ENCODE assay signal across 17 cellular contexts in genomic region chr16:4094138-4094773, GRCh38. TPM values are rescaled to one million over a fixed set of nuclear protein-coding genes. Genes with fewer than 3 reads are reported as not detected.
DNase-seq lines count a peak whose midpoint lies in the region; ATAC-seq, FAIRE-seq and TF ChIP-seq lines count a peak whose summit lies in the region.
"Had no signal": no experiment of that assay in that cellular context is flagged by ENCODE, and none has a peak within 500 bp of the region (broad histone marks: within the 10 kb centered on the region; RNA-seq: fewer than 3 reads in every experiment).

No MANE protein-coding gene starts in this region.

- TF ChIP-seq POLR2A in HepG2 (IDR thresholded peaks at IDR 0.05; ENCODE audit: insufficient read depth in 1 of 2, low read depth in 2 of 2, low read length in 2 of 2): no peak

- CTCF ChIA-PET in HepG2 (lab: Yijun Ruan, JAX; ENCODE audit: low intra/inter-chr PET ratio, low total read pairs): no interaction called here
- CTCF ChIA-PET in activated naive CD4-positive, alpha-beta T cell treated with anti-CD3 and anti-CD28 coated beads for 36 hours (lab: Charles Lee): no interaction called here

- TF ChIP-seq RAD21 in HepG2 (CRISPR knock-in tag; IDR thresholded peaks at IDR 0.05): peak; percentile 13; the same call in 1 of the 2 replicates

- peak in 1 of 2 experiments; percentile 43; a peak in 1 of 4 replicates for TF ChIP-seq EP300 in HepG2 (IDR thresholded peaks at IDR 0.05; ENCODE audit: low read depth in 2 of 2, low read length in 2 of 2)
- TF ChIP-seq EP300 in HepG2 (CRISPR knock-in tag; IDR thresholded peaks at IDR 0.05; ENCODE audit: borderline replicate concordance): no peak

- DNase-seq in GM23338 (ENCODE audit: low spot score): no peak
- peak; percentile 84 for DNase-seq in HepG2 (ENCODE audit: low spot score)
- no peak for DNase-seq in NCI-H1417 treated with DMSO at 0.1 percent for 48 hours (lab: John Stamatoyannopoulos, UW)
- DNase-seq in retina: no peak
- no peak for DNase-seq in activated naive CD4-positive, alpha-beta T cell treated with anti-CD3 and anti-CD28 coated beads for 36 hours
- DNase-seq: activated CD8-positive, alpha-beta memory T cell treated with anti-CD3 and anti-CD28 coated beads for 24 hours; activated gamma-delta T cell; Calu3; immature natural killer cell; naive B cell; NCI-H446 treated with DMSO at 0.1 percent for 48 hours; OCI-M1 had no signal

- peak; percentile 100 for FAIRE-seq in HepG2 (lab: Jason Lieb, UNC)
- FAIRE-seq: GM19239 had no signal

- H3F3A ChIP-seq in GM23338 (replicated peaks; ENCODE audit: low read depth): no peaks in the 10 kb centered on the region

- no peak overlapping the region for H3K4me2 ChIP-seq in GM23338
- H3K4me2 ChIP-seq in HepG2 (ENCODE audit: low read depth, low read length): peak overlapping the region; percentile 53
- peak overlapping the region; percentile 28 for H3K4me2 ChIP-seq in skeletal muscle satellite cell (ENCODE audit: low read length)

- H3K4me1 Mint-ChIP-seq in GM23338 (peaks cover 10% of the 10 kb centered on the region), brain (peaks cover 91% of the 10 kb centered on the region)
- H3K4me1 Mint-ChIP-seq in activated naive CD4-positive, alpha-beta T cell treated with anti-CD3 and anti-CD28 coated beads for 36 hours (ENCODE audit: low read depth): peaks cover 2% of the 10 kb centered on the region

- TF ChIP-seq CTCF in GM23338 (conservative IDR thresholded peaks at IDR 0.05; ENCODE audit: low read depth in 2 of 2) (peak in 1 of 2 experiments; percentile 1; a peak in 1 of 4 replicates), brain (conservative IDR thresholded peaks at IDR 0.05) (no peak), HepG2 (CRISPR knock-in tag; IDR thresholded peaks at IDR 0.05) (no peak)

- H3K9me3 ChIP-seq in HepG2 (ENCODE audit: low read length): no peaks in the 10 kb centered on the region
- no peaks in the 10 kb centered on the region for H3K9me3 ChIP-seq in skeletal muscle satellite cell (replicated peaks; ENCODE audit: low read length)

- H3K4me1 ChIP-seq in GM23338 (ENCODE audit: insufficient read depth): no peaks in the 10 kb centered on the region
- H3K4me1 ChIP-seq in HepG2 (ENCODE audit: insufficient read depth, low read length): peaks cover 42% of the 10 kb centered on the region
- H3K4me1 ChIP-seq in skeletal muscle satellite cell (ENCODE audit: control insufficient read depth, insufficient read depth, low read length): peaks cover 26% of the 10 kb centered on the region

- H3K9ac ChIP-seq in HepG2 (ENCODE audit: insufficient read depth, low read depth, low read length): peak overlapping the region; percentile 22; the same call in 1 of the 2 replicates
- H3K9ac ChIP-seq in skeletal muscle satellite cell (ENCODE audit: low read depth, low read length): no peak overlapping the region

- H3K27ac ChIP-seq in GM23338 (ENCODE audit: low read depth) (0 out of 2 replicates have a peak overlapping the region, but pooled peaks have one; percentile 1), HepG2 (ENCODE audit: extremely low read length, insufficient read depth, low read length) (peak overlapping the region; percentile 52)

- no TSS peak for BruUV-seq in HepG2 (replicated peaks; lab: Mats Ljungman, UMichigan)

- H3K27me3 Mint-ChIP-seq in GM23338 (ENCODE audit: insufficient read depth, low read depth, poor library complexity) (no peaks in the 10 kb centered on the region), brain (no peaks in the 10 kb centered on the region)
- H3K27me3 Mint-ChIP-seq in activated naive CD4-positive, alpha-beta T cell treated with anti-CD3 and anti-CD28 coated beads for 36 hours (ENCODE audit: low read depth): no peaks in the 10 kb centered on the region

- no peaks in the 10 kb centered on the region for H3K9me2 ChIP-seq in GM23338 (ENCODE audit: insufficient read depth)

- H3K4me3 ChIP-seq in GM23338 (no peak overlapping the region), HepG2 (replicated peaks in 1 of 3; ENCODE audit: insufficient read depth in 1 of 3, low read depth in 2 of 3, low read length in 3 of 3) (peak overlapping the region in 2 of 3 experiments; percentile 4 to 6; a peak in 1 of 6 replicates), skeletal muscle satellite cell (ENCODE audit: low read length) (no peak overlapping the region)

- no peaks in the 10 kb centered on the region for H3K36me3 Mint-ChIP-seq in GM23338 (ENCODE audit: low read depth)
- H3K36me3 Mint-ChIP-seq in brain: peaks cover 4% of the 10 kb centered on the region
- H3K36me3 Mint-ChIP-seq in activated naive CD4-positive, alpha-beta T cell treated with anti-CD3 and anti-CD28 coated beads for 36 hours (ENCODE audit: low read depth): no peaks in the 10 kb centered on the region
- H3K36me3 Mint-ChIP-seq: immature natural killer cell; naive B cell; stimulated activated memory B cell treated with anti-CD40 and anti-IgM and Interleukin-4, amounts not matched to agents 10 μg/mL and 1 μg/mL and 100 μg/mL, for 72 hours had no signal

- ATAC-seq in GM23338 (no peak), HepG2 (peak; percentile 86), GM19452 (IDR thresholded peaks at IDR 0.05; ENCODE audit: unreplicated experiment) (no peak)
- ATAC-seq: stimulated activated memory B cell treated with anti-CD40 and anti-IgM and Interleukin-4, amounts not matched to agents 10 μg/mL and 1 μg/mL and 100 μg/mL, for 72 hours had no signal

- H3K9me3 Mint-ChIP-seq in GM23338: no peaks in the 10 kb centered on the region
- H3K9me3 Mint-ChIP-seq in brain: no peaks in the 10 kb centered on the region
- no peaks in the 10 kb centered on the region for H3K9me3 Mint-ChIP-seq in activated naive CD4-positive, alpha-beta T cell treated with anti-CD3 and anti-CD28 coated beads for 36 hours
- H3K9me3 Mint-ChIP-seq: immature natural killer cell; naive B cell; stimulated activated memory B cell treated with anti-CD40 and anti-IgM and Interleukin-4, amounts not matched to agents 10 μg/mL and 1 μg/mL and 100 μg/mL, for 72 hours had no signal

- H3K27ac Mint-ChIP-seq in GM23338 (no peak overlapping the region), brain (peak overlapping the region; percentile 16 to 92 (median 38))
- H3K27ac Mint-ChIP-seq in activated naive CD4-positive, alpha-beta T cell treated with anti-CD3 and anti-CD28 coated beads for 36 hours: no peak overlapping the region
- H3K27ac Mint-ChIP-seq: stimulated activated memory B cell treated with anti-CD40 and anti-IgM and Interleukin-4, amounts not matched to agents 10 μg/mL and 1 μg/mL and 100 μg/mL, for 72 hours had no signal

- no peaks in the 10 kb centered on the region for H4K20me1 ChIP-seq in GM23338 (replicated peaks; ENCODE audit: insufficient read depth)
- no peaks in the 10 kb centered on the region for H4K20me1 ChIP-seq in HepG2 (ENCODE audit: insufficient read depth, low read length)

- POLR2A ChIA-PET in HepG2 (lab: Yijun Ruan, JAX): no interaction called here

- no peak overlapping the region for H3K4me3 Mint-ChIP-seq in GM23338
- peak overlapping the region in 4 of 5 experiments; percentile 15 to 49 (median 17) for H3K4me3 Mint-ChIP-seq in brain
- no peak overlapping the region for H3K4me3 Mint-ChIP-seq in activated naive CD4-positive, alpha-beta T cell treated with anti-CD3 and anti-CD28 coated beads for 36 hours
- H3K4me3 Mint-ChIP-seq: naive B cell; stimulated activated memory B cell treated with anti-CD40 and anti-IgM and Interleukin-4, amounts not matched to agents 10 μg/mL and 1 μg/mL and 100 μg/mL, for 72 hours had no signal

- H2AFZ ChIP-seq in GM23338 (no peak overlapping the region), HepG2 (ENCODE audit: low read length) (no peak overlapping the region)

- WGBS in HepG2 (ENCODE audit: low lambda C conversion rate): 42% methylated on average over 13 of the region's 13 CpGs

- no peaks in the 10 kb centered on the region for H3K36me3 ChIP-seq in GM23338 (ENCODE audit: insufficient read depth)
- H3K36me3 ChIP-seq in HepG2 (replicated peaks in 1 of 2; ENCODE audit: control insufficient read depth in 1 of 2, insufficient read depth in 2 of 2, low read length in 2 of 2): no peaks in the 10 kb centered on the region; a peak in 3 of 5 replicates
- no peaks in the 10 kb centered on the region for H3K36me3 ChIP-seq in skeletal muscle satellite cell (ENCODE audit: insufficient read depth, low read length)

- H3K79me2 ChIP-seq in GM23338 (replicated peaks; ENCODE audit: insufficient read depth) (peaks cover 4% of the 10 kb centered on the region; the same call in 1 of the 2 replicates), HepG2 (ENCODE audit: insufficient read depth, low read length) (peaks cover 63% of the 10 kb centered on the region)

- in situ Hi-C loops in HepG2 (cut with HindIII; ENCODE audit: extremely low pct_ligation_motif_present, low pct_unique_long_range_greater_than_20kb): no loop called here

- no peaks in the 10 kb centered on the region for H3K27me3 ChIP-seq in GM23338 (ENCODE audit: insufficient read depth)
- H3K27me3 ChIP-seq in HepG2 (ENCODE audit: control insufficient read depth in 1 of 2, insufficient read depth in 2 of 2, low read length in 2 of 2): no peaks in the 10 kb centered on the region
- no peaks in the 10 kb centered on the region for H3K27me3 ChIP-seq in skeletal muscle satellite cell (ENCODE audit: control insufficient read depth, insufficient read depth, low read length)

- intact Hi-C loops in HepG2 (cut with micrococcal nuclease; ENCODE audit: unreplicated experiment): no loop called here
- intact Hi-C loops in activated naive CD4-positive, alpha-beta T cell treated with anti-CD3 and anti-CD28 coated beads for 36 hours (cut with micrococcal nuclease): no loop called here

RNA-seq across cellular contexts. Expression of gene ADCY9, which starts 22.0 kb away (rescaled TPM):
- 18.3 and 21.0 TPM in 2 replicates for total RNA-seq in GM23338 (2014; rRNA removed; shearing (Covaris generic))
- 1.8 and 2.2 TPM in 2 replicates for polyA plus RNA-seq in GM23338 (2016; fragmentation: Nextera tagmentation; extraction: Ambion mirVana)
- 11.1 TPM for polyA plus RNA-seq in brain (ENCODE audit: insufficient read depth, low read depth, low replicate concordance)
- total RNA-seq in HepG2 (2016; rRNA removed; fragmentation: Illumina TruSeq; extraction: Trizol): 9.6 and 11.2 TPM in 2 replicates
- 6.9 and 7.1 TPM in 2 replicates for total RNA-seq in HepG2 (2016; cell fraction: cytosol; rRNA removed; fragmentation: Illumina TruSeq; extraction: Trizol; ENCODE audit: low read depth)
- 7.0 and 12.1 TPM in 2 replicates for total RNA-seq in HepG2 (2016; cell fraction: insoluble cytoplasmic fraction; rRNA removed; fragmentation: Illumina TruSeq; extraction: Trizol)
- 4.4 and 4.6 TPM in 2 replicates for total RNA-seq in HepG2 (2016; cell fraction: membrane; rRNA removed; fragmentation: Illumina TruSeq; extraction: Trizol)
- total RNA-seq in HepG2 (2016; cell fraction: nucleus; rRNA removed; fragmentation: Illumina TruSeq; extraction: Trizol): 15.9 and 17.5 TPM in 2 replicates
- polyA plus RNA-seq in HepG2 (2011; rRNA removed): 13.6 and 13.9 TPM in 2 replicates
- polyA plus RNA-seq in HepG2 (2011; cell fraction: cytosol; rRNA removed): 15.9 and 17.7 TPM in 2 replicates
- 26.9 and 30.6 TPM in 2 replicates for polyA plus RNA-seq in HepG2 (2011; cell fraction: nucleus; rRNA removed)
- polyA plus RNA-seq in HepG2 (2012): 15.9 and 19.6 TPM in 2 replicates
- 0.63 and 1.1 TPM in 2 replicates for polyA plus RNA-seq in HepG2 (2016; cell fraction: cytosol; fragmentation: Illumina TruSeq; extraction: Trizol; ENCODE audit: low read depth)
- polyA plus RNA-seq in HepG2 (2016; cell fraction: insoluble cytoplasmic fraction; fragmentation: Illumina TruSeq; extraction: Trizol; ENCODE audit: low read depth): 5.6 and 8.0 TPM in 2 replicates
- polyA plus RNA-seq in HepG2 (2016; cell fraction: membrane; fragmentation: Illumina TruSeq; extraction: Trizol; ENCODE audit: low read depth): 2.0 and 2.1 TPM in 2 replicates
- 16.3 and 17.4 TPM in 2 replicates for polyA plus RNA-seq in HepG2 (2016; cell fraction: nucleus; fragmentation: Illumina TruSeq; extraction: Trizol; ENCODE audit: insufficient read depth, low read depth)
- 21.8 and 108 TPM in 2 replicates for polyA minus RNA-seq in HepG2 (2011; rRNA and poly(A)+ RNA removed; ENCODE audit: low replicate concordance)
- 53.6 and 62.1 TPM in 2 replicates for polyA minus RNA-seq in HepG2 (2011; cell fraction: cytosol; rRNA and poly(A)+ RNA removed)
- 33.7 and 36.4 TPM in 2 replicates for polyA minus RNA-seq in HepG2 (2011; cell fraction: nucleus; rRNA and poly(A)+ RNA removed)
- total RNA-seq in skeletal muscle satellite cell (2012; rRNA removed): 10.6 and 17.3 TPM in 2 replicates
- total RNA-seq in activated naive CD4-positive, alpha-beta T cell treated with anti-CD3 and anti-CD28 coated beads for 36 hours: 1 to 10 TPM; 6.5 to 7.1 TPM

Comparison
In these comparisons a context has a peak if more than half of its experiments do, and no peak if none do; other contexts are left out.
1. H3K4me3 ChIP-seq: peak in HepG2 (2 of 3); none in GM23338 (single experiment) and skeletal muscle satellite cell (single experiment).
2. H3K27ac Mint-ChIP-seq: peak in brain (5 of 5); none in GM23338 (single experiment) and activated naive CD4-positive, alpha-beta T cell treated with anti-CD3 and anti-CD28 coated beads for 36 hours (single experiment).
3. H3K4me3 Mint-ChIP-seq: peak in brain (4 of 5); none in GM23338 (single experiment) and activated naive CD4-positive, alpha-beta T cell treated with anti-CD3 and anti-CD28 coated beads for 36 hours (single experiment).